ENCODE assay signal across 1 cellular context in the genomic region with DNA sequence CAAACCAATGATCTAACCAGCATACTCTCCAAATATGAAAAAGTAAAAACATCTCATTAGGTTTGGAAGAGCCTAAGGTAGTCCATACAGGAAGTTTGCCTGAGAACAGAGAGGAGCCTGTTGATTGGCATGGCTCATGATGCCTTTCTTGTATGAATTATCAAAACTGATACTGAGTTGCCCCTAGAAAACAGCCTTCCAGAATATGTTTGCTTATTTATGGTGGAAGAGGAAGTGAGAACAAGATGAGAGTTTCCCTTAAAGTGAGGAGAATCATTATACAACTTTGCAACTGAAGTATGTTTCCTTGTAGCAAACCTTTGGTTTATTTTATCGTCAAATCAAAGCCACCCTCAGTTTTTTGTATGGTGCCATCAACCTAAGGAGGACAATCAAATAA.
TF ChIP-seq lines count a peak whose summit lies in the region.

No MANE protein-coding gene starts in this region.

TF ChIP-seq in GM23338, 12 proteins besides CTCF, POLR2A, EP300 and RAD21 (continued from another document):
- TF ChIP-seq, protein P1, sequence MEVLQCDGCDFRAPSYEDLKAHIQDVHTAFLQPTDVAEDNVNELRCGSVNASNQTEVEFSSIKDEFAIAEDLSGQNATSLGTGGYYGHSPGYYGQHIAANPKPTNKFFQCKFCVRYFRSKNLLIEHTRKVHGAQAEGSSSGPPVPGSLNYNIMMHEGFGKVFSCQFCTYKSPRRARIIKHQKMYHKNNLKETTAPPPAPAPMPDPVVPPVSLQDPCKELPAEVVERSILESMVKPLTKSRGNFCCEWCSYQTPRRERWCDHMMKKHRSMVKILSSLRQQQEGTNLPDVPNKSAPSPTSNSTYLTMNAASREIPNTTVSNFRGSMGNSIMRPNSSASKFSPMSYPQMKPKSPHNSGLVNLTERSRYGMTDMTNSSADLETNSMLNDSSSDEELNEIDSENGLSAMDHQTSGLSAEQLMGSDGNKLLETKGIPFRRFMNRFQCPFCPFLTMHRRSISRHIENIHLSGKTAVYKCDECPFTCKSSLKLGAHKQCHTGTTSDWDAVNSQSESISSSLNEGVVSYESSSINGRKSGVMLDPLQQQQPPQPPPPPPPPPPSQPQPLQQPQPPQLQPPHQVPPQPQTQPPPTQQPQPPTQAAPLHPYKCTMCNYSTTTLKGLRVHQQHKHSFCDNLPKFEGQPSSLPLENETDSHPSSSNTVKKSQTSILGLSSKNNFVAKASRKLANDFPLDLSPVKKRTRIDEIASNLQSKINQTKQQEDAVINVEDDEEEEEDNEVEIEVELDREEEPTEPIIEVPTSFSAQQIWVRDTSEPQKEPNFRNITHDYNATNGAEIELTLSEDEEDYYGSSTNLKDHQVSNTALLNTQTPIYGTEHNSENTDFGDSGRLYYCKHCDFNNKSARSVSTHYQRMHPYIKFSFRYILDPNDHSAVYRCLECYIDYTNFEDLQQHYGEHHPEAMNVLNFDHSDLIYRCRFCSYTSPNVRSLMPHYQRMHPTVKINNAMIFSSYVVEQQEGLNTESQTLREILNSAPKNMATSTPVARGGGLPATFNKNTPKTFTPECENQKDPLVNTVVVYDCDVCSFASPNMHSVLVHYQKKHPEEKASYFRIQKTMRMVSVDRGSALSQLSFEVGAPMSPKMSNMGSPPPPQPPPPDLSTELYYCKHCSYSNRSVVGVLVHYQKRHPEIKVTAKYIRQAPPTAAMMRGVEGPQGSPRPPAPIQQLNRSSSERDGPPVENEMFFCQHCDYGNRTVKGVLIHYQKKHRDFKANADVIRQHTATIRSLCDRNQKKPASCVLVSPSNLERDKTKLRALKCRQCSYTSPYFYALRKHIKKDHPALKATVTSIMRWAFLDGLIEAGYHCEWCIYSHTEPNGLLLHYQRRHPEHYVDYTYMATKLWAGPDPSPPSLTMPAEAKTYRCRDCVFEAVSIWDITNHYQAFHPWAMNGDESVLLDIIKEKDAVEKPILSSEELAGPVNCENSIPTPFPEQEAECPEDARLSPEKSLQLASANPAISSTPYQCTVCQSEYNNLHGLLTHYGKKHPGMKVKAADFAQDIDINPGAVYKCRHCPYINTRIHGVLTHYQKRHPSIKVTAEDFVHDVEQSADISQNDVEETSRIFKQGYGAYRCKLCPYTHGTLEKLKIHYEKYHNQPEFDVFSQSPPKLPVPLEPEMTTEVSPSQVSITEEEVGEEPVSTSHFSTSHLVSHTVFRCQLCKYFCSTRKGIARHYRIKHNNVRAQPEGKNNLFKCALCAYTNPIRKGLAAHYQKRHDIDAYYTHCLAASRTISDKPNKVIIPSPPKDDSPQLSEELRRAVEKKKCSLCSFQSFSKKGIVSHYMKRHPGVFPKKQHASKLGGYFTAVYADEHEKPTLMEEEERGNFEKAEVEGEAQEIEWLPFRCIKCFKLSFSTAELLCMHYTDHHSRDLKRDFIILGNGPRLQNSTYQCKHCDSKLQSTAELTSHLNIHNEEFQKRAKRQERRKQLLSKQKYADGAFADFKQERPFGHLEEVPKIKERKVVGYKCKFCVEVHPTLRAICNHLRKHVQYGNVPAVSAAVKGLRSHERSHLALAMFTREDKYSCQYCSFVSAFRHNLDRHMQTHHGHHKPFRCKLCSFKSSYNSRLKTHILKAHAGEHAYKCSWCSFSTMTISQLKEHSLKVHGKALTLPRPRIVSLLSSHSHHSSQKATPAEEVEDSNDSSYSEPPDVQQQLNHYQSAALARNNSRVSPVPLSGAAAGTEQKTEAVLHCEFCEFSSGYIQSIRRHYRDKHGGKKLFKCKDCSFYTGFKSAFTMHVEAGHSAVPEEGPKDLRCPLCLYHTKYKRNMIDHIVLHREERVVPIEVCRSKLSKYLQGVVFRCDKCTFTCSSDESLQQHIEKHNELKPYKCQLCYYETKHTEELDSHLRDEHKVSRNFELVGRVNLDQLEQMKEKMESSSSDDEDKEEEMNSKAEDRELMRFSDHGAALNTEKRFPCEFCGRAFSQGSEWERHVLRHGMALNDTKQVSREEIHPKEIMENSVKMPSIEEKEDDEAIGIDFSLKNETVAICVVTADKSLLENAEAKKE (CRISPR knock-in tag; IDR thresholded peaks at IDR 0.05): no peak
- TF ChIP-seq EZH2 (IDR thresholded peaks at IDR 0.05; ENCODE audit: low read depth, unreplicated experiment) (no peak), CREB1 (CRISPR knock-in tag; IDR thresholded peaks at IDR 0.05; ENCODE audit: low read depth) (no peak), NANOG (IDR thresholded peaks at IDR 0.05; ENCODE audit: borderline replicate concordance) (no peak), STAT1 (IDR thresholded peaks at IDR 0.05; ENCODE audit: unreplicated experiment) (no peak), JUNB (IDR thresholded peaks at IDR 0.05; ENCODE audit: unreplicated experiment) (no peak), ZNF331 (CRISPR knock-in tag; IDR thresholded peaks at IDR 0.05; ENCODE audit: low read depth) (no peak), ZNF114 (CRISPR knock-in tag; IDR thresholded peaks at IDR 0.05) (no peak), EZH2phosphoT487 (IDR thresholded peaks at IDR 0.05; ENCODE audit: unreplicated experiment) (no peak), POLR2AphosphoS5 (IDR thresholded peaks at IDR 0.05; ENCODE audit: low read depth) (no peak)
- TF ChIP-seq, protein P2, sequence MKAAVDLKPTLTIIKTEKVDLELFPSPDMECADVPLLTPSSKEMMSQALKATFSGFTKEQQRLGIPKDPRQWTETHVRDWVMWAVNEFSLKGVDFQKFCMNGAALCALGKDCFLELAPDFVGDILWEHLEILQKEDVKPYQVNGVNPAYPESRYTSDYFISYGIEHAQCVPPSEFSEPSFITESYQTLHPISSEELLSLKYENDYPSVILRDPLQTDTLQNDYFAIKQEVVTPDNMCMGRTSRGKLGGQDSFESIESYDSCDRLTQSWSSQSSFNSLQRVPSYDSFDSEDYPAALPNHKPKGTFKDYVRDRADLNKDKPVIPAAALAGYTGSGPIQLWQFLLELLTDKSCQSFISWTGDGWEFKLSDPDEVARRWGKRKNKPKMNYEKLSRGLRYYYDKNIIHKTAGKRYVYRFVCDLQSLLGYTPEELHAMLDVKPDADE (IDR thresholded peaks at IDR 0.05): no peak
